Comparison of ENCODE assay signal across 22 cellular contexts in genomic region chr4:189660737-189661330, GRCh38.
"Had no signal": no experiment of that assay in that cellular context is flagged by ENCODE, and none has a peak within 500 bp of the region (broad histone marks: within the 10 kb centered on the region; RNA-seq: fewer than 3 reads in every experiment).

No MANE protein-coding gene starts in this region.

- H3K4me3 Mint-ChIP-seq: activated CD4-positive, alpha-beta memory T cell treated with anti-CD3 and anti-CD28 coated beads, Interleukin-2, amount 10 ng/mL, durations not matched to agents 7 days and 5 days; activated CD4-positive, alpha-beta T cell treated with anti-CD3 and anti-CD28 coated beads, Interleukin-2, amount 10 ng/mL, durations not matched to agents 24 days and 14 days; activated CD8-positive, alpha-beta memory T cell treated with anti-CD3 and anti-CD28 coated beads, Interleukin-2, amount 10 ng/mL, durations not matched to agents 7 days and 5 days; activated naive CD4-positive, alpha-beta T cell treated with anti-CD3 and anti-CD28 coated beads, Interleukin-2, amount 50 U/mL, for 24 hours; activated T-helper 1 cell treated with anti-CD3 and anti-CD28 coated beads, Interleukin-12 subunit alpha, Interleukin-12 subunit beta, Interleukin-2, Interleukin-4 antibody, amounts not matched to agents 30 ng/mL and 10 ng/mL and 1 ng/mL, durations not matched to agents 14 hours and 24 hours and 36 hours; central memory CD8-positive, alpha-beta T cell; naive B cell; stimulated activated naive CD8-positive, alpha-beta T cell treated with anti-CD3 and anti-CD28 coated beads, Interleukin-15, Interleukin-2, amounts not matched to agents 100 ng/mL and 50 ng/mL, for 24 hours; T-helper 17 cell had no signal

- H3K4me3 ChIP-seq: breast epithelium, colonic mucosa, esophagus muscularis mucosa, lower lobe of right lung, transverse colon had no signal

- H3K4me1 Mint-ChIP-seq: activated naive CD4-positive, alpha-beta T cell treated with anti-CD3 and anti-CD28 coated beads, Interleukin-2, amount 50 U/mL, for 24 hours; central memory CD8-positive, alpha-beta T cell; T-helper 17 cell had no signal

- H3K9me3 ChIP-seq: breast epithelium, colonic mucosa, esophagus muscularis mucosa, lower lobe of right lung, transverse colon had no signal

- H3K36me3 Mint-ChIP-seq: activated CD8-positive, alpha-beta memory T cell treated with anti-CD3 and anti-CD28 coated beads, Interleukin-2, amount 10 ng/mL, durations not matched to agents 7 days and 5 days; activated naive CD4-positive, alpha-beta T cell treated with anti-CD3 and anti-CD28 coated beads, Interleukin-2, amount 50 U/mL, for 24 hours; naive B cell had no signal

- H3K9me3 Mint-ChIP-seq: activated CD4-positive, alpha-beta memory T cell treated with anti-CD3 and anti-CD28 coated beads, Interleukin-2, amount 10 ng/mL, durations not matched to agents 7 days and 5 days; activated CD4-positive, alpha-beta T cell treated with anti-CD3 and anti-CD28 coated beads, Interleukin-2, amount 10 ng/mL, durations not matched to agents 24 days and 14 days; activated naive CD4-positive, alpha-beta T cell treated with anti-CD3 and anti-CD28 coated beads, Interleukin-2, amount 50 U/mL, for 24 hours; activated T-helper 1 cell treated with anti-CD3 and anti-CD28 coated beads, Interleukin-12 subunit alpha, Interleukin-12 subunit beta, Interleukin-2, Interleukin-4 antibody, amounts not matched to agents 30 ng/mL and 10 ng/mL and 1 ng/mL, durations not matched to agents 14 hours and 24 hours and 36 hours; stimulated activated naive CD8-positive, alpha-beta T cell treated with anti-CD3 and anti-CD28 coated beads, Interleukin-15, Interleukin-2, amounts not matched to agents 100 ng/mL and 50 ng/mL, for 24 hours had no signal

- H3K4me1 ChIP-seq: breast epithelium, colonic mucosa, esophagus muscularis mucosa, lower lobe of right lung, transverse colon had no signal

- H3K27ac ChIP-seq: breast epithelium, colonic mucosa, esophagus muscularis mucosa, lower lobe of right lung, transverse colon had no signal

- H3K27ac Mint-ChIP-seq: activated CD4-positive, alpha-beta memory T cell treated with anti-CD3 and anti-CD28 coated beads, Interleukin-2, amount 10 ng/mL, durations not matched to agents 7 days and 5 days; activated CD4-positive, alpha-beta T cell treated with anti-CD3 and anti-CD28 coated beads, Interleukin-2, amount 10 ng/mL, durations not matched to agents 24 days and 14 days; activated CD8-positive, alpha-beta memory T cell treated with anti-CD3 and anti-CD28 coated beads, Interleukin-2, amount 10 ng/mL, durations not matched to agents 7 days and 5 days; activated naive CD4-positive, alpha-beta T cell treated with anti-CD3 and anti-CD28 coated beads, Interleukin-2, amount 50 U/mL, for 24 hours; activated T-helper 1 cell treated with anti-CD3 and anti-CD28 coated beads, Interleukin-12 subunit alpha, Interleukin-12 subunit beta, Interleukin-2, Interleukin-4 antibody, amounts not matched to agents 30 ng/mL and 10 ng/mL and 1 ng/mL, durations not matched to agents 14 hours and 24 hours and 36 hours; stimulated activated naive CD8-positive, alpha-beta T cell treated with anti-CD3 and anti-CD28 coated beads, Interleukin-15, Interleukin-2, amounts not matched to agents 100 ng/mL and 50 ng/mL, for 24 hours; T-helper 17 cell had no signal

- H3K36me3 ChIP-seq: breast epithelium, colonic mucosa, esophagus muscularis mucosa, lower lobe of right lung, transverse colon had no signal

- DNase-seq: activated CD4-positive, alpha-beta memory T cell treated with anti-CD3 and anti-CD28 coated beads, Interleukin-2, amount 10 ng/mL, durations not matched to agents 7 days and 5 days; activated CD4-positive, alpha-beta T cell treated with anti-CD3 and anti-CD28 coated beads, Interleukin-2, amount 10 ng/mL, durations not matched to agents 24 days and 14 days; activated CD8-positive, alpha-beta memory T cell treated with anti-CD3 and anti-CD28 coated beads, Interleukin-2, amount 10 ng/mL, durations not matched to agents 7 days and 5 days; activated gamma-delta T cell; activated T-cell treated with anti-CD3 and anti-CD28 coated beads for 4 hours; colonic mucosa; hypothalamus; left colon; lower lobe of right lung; naive B cell; occipital lobe; stimulated activated CD4-positive, alpha-beta T cell treated with anti-CD3 and anti-CD28 coated beads, Interleukin-1b, Interleukin-23, amount 100 ng/mL, for 48 hours; SW 1271; T-helper 17 cell; transverse colon had no signal

- H3K27me3 Mint-ChIP-seq: activated CD4-positive, alpha-beta memory T cell treated with anti-CD3 and anti-CD28 coated beads, Interleukin-2, amount 10 ng/mL, durations not matched to agents 7 days and 5 days; activated CD4-positive, alpha-beta T cell treated with anti-CD3 and anti-CD28 coated beads, Interleukin-2, amount 10 ng/mL, durations not matched to agents 24 days and 14 days; activated CD8-positive, alpha-beta memory T cell treated with anti-CD3 and anti-CD28 coated beads, Interleukin-2, amount 10 ng/mL, durations not matched to agents 7 days and 5 days; activated naive CD4-positive, alpha-beta T cell treated with anti-CD3 and anti-CD28 coated beads, Interleukin-2, amount 50 U/mL, for 24 hours; central memory CD8-positive, alpha-beta T cell; naive B cell; stimulated activated naive CD8-positive, alpha-beta T cell treated with anti-CD3 and anti-CD28 coated beads, Interleukin-15, Interleukin-2, amounts not matched to agents 100 ng/mL and 50 ng/mL, for 24 hours; T-helper 17 cell had no signal

- H3K27me3 ChIP-seq: breast epithelium, colonic mucosa, esophagus muscularis mucosa, transverse colon had no signal

- ATAC-seq: activated CD4-positive, CD25-positive, alpha-beta regulatory T cell treated with anti-CD3 and anti-CD28 coated beads, Interleukin-2, amount 50 U/mL, for 24 hours; activated CD8-positive, alpha-beta memory T cell treated with anti-CD3 and anti-CD28 coated beads, Interleukin-2, amount 10 ng/mL, durations not matched to agents 7 days and 5 days; left colon; lower lobe of right lung; T-helper 17 cell had no signal
